9 cellular contexts compared by ENCODE assay signal in genomic region chr1:211735208-211736170, GRCh38.
DNase-seq lines count a peak whose midpoint lies in the region; ATAC-seq and TF ChIP-seq lines count a peak whose summit lies in the region.
"Had no signal": no experiment of that assay in that cellular context is flagged by ENCODE, and none has a peak within 500 bp of the region (broad histone marks: within the 10 kb centered on the region; RNA-seq: fewer than 3 reads in every experiment).

No MANE protein-coding gene starts in this region.

- no peaks in the 10 kb centered on the region for H3K9me3 ChIP-seq in AG04450 (ENCODE audit: control insufficient read depth, insufficient read depth, low read length)
- no peaks in the 10 kb centered on the region for H3K9me3 ChIP-seq in mesenchymal stem cell (ENCODE audit: control insufficient read depth, low read length)

- peak overlapping the region; percentile 49 for H2BK15ac ChIP-seq in mesenchymal stem cell (ENCODE audit: low read depth, poor library complexity, severe bottlenecking)

- TF ChIP-seq EP300 in Ishikawa (IDR thresholded peaks at IDR 0.05; ENCODE audit: borderline replicate concordance): peak; percentile 62; the same call in 1 of the 2 replicates

- H3K27me3 ChIP-seq in AG04450 (ENCODE audit: control insufficient read depth, insufficient read depth, low read length): no peaks in the 10 kb centered on the region
- peaks cover 0 to 66% of the 10 kb centered on the region in 2 experiments for H3K27me3 ChIP-seq in mesenchymal stem cell (ENCODE audit: control insufficient read depth in 1 of 2, insufficient read depth in 1 of 2, low read length in 2 of 2)

- H3K4ac ChIP-seq in mesenchymal stem cell (ENCODE audit: low read depth in 1 of 2, low read length in 2 of 2): no peak overlapping the region

- peak; percentile 16; the same call in 1 of the 2 replicates for TF ChIP-seq RAD21 in Ishikawa (IDR thresholded peaks at IDR 0.05; ENCODE audit: low read depth)

- no peak overlapping the region for H3K14ac ChIP-seq in mesenchymal stem cell (ENCODE audit: low read length in 2 of 2)

- no peak overlapping the region for H2AFZ ChIP-seq in mesenchymal stem cell (ENCODE audit: low read depth, low read length)

- POLR2A ChIA-PET in AG04450 (lab: Yijun Ruan, JAX): no interaction called here

- no peak overlapping the region for H3K27ac ChIP-seq in AG04450 (ENCODE audit: low read depth, low read length)
- no peak overlapping the region for H3K27ac ChIP-seq in mesenchymal stem cell (ENCODE audit: low read length, poor library complexity, severe bottlenecking)
- H3K27ac ChIP-seq: SK-N-MC had no signal

- CTCF ChIA-PET in AG04450 (lab: Charles Lee): interaction anchor here (1.2 to 2.4 kb wide), 3 partner anchors 37 to 300 kb away, joined by 3 to 8 read pairs (median 3); partner anchors contain the start of genes DTL and INTS7

- no peaks in the 10 kb centered on the region for H3K79me1 ChIP-seq in mesenchymal stem cell (replicated peaks; ENCODE audit: low read length, poor library complexity, severe bottlenecking)

- no peak overlapping the region for H3K4me3 Mint-ChIP-seq in stimulated activated effector memory CD8-positive, alpha-beta T cell treated with anti-CD3 and anti-CD28 coated beads, Interleukin-12 subunit alpha, Interleukin-12 subunit beta, amount 100 ng/mL, for 72 hours
- no peak overlapping the region for H3K4me3 Mint-ChIP-seq in activated naive CD8-positive, alpha-beta T cell treated with anti-CD3 and anti-CD28 coated beads, Interleukin-2, amount 50 U/mL, for 24 hours

- H3K36me3 Mint-ChIP-seq in stimulated activated effector memory CD8-positive, alpha-beta T cell treated with anti-CD3 and anti-CD28 coated beads, Interleukin-12 subunit alpha, Interleukin-12 subunit beta, amount 100 ng/mL, for 72 hours: no peaks in the 10 kb centered on the region
- no peaks in the 10 kb centered on the region for H3K36me3 Mint-ChIP-seq in activated naive CD8-positive, alpha-beta T cell treated with anti-CD3 and anti-CD28 coated beads, Interleukin-2, amount 50 U/mL, for 24 hours (ENCODE audit: low read depth)

- TF ChIP-seq CTCF in AG04450 (IDR thresholded peaks at IDR 0.05; ENCODE audit: low read depth, low read length) (no peak), GM20000 (IDR thresholded peaks at IDR 0.05; ENCODE audit: extremely low read depth, missing control alignments) (no peak)

- H4K91ac ChIP-seq in mesenchymal stem cell (ENCODE audit: low read length): no peak overlapping the region

- WGBS in mesenchymal stem cell: 39% methylated on average over 21 of the region's 22 CpGs

- no peak for ATAC-seq in stimulated activated effector memory CD8-positive, alpha-beta T cell treated with anti-CD3 and anti-CD28 coated beads, Interleukin-12 subunit alpha, Interleukin-12 subunit beta, amount 100 ng/mL, for 72 hours
- ATAC-seq in activated naive CD8-positive, alpha-beta T cell treated with anti-CD3 and anti-CD28 coated beads, Interleukin-2, amount 50 U/mL, for 24 hours: no peak
- ATAC-seq in GM19351 (IDR thresholded peaks at IDR 0.05; ENCODE audit: unreplicated experiment): no peak

- no peak overlapping the region for H2BK120ac ChIP-seq in mesenchymal stem cell (ENCODE audit: low read depth, low read length)

- H2BK12ac ChIP-seq in mesenchymal stem cell (ENCODE audit: low read length in 2 of 2): peak overlapping the region in 1 of 2 experiments; percentile 86

- peaks cover 26% of the 10 kb centered on the region for H3K4me1 Mint-ChIP-seq in stimulated activated effector memory CD8-positive, alpha-beta T cell treated with anti-CD3 and anti-CD28 coated beads, Interleukin-12 subunit alpha, Interleukin-12 subunit beta, amount 100 ng/mL, for 72 hours
- peaks cover 34% of the 10 kb centered on the region for H3K4me1 Mint-ChIP-seq in activated naive CD8-positive, alpha-beta T cell treated with anti-CD3 and anti-CD28 coated beads, Interleukin-2, amount 50 U/mL, for 24 hours

- no peak overlapping the region for H2BK5ac ChIP-seq in mesenchymal stem cell (ENCODE audit: low read depth, low read length, poor library complexity, severe bottlenecking)

- H3K23ac ChIP-seq in mesenchymal stem cell (ENCODE audit: low read length in 2 of 2): no peak overlapping the region

- H3K4me1 ChIP-seq in mesenchymal stem cell (ENCODE audit: control insufficient read depth, insufficient read depth, low read depth, low read length): peaks cover 18% of the 10 kb centered on the region

- H2AK5ac ChIP-seq in mesenchymal stem cell (ENCODE audit: low read length, severe bottlenecking): peak overlapping the region; percentile 74

- peak overlapping the region; percentile 23 to 49 for H3K18ac ChIP-seq in mesenchymal stem cell (ENCODE audit: low read depth in 1 of 2, low read length in 2 of 2)

- H4K8ac ChIP-seq in mesenchymal stem cell (ENCODE audit: low read length): peak overlapping the region; percentile 27

- H3K9me3 Mint-ChIP-seq in stimulated activated effector memory CD8-positive, alpha-beta T cell treated with anti-CD3 and anti-CD28 coated beads, Interleukin-12 subunit alpha, Interleukin-12 subunit beta, amount 100 ng/mL, for 72 hours: no peaks in the 10 kb centered on the region
- no peaks in the 10 kb centered on the region for H3K9me3 Mint-ChIP-seq in activated naive CD8-positive, alpha-beta T cell treated with anti-CD3 and anti-CD28 coated beads, Interleukin-2, amount 50 U/mL, for 24 hours

- no peak overlapping the region for H3K4me3 ChIP-seq in AG04450 (ENCODE audit: low read depth, low read length)
- H3K4me3 ChIP-seq in mesenchymal stem cell (ENCODE audit: insufficient read depth in 1 of 2, low read depth in 1 of 2, low read length in 2 of 2): peak overlapping the region; percentile 8 to 24
- H3K4me3 ChIP-seq: SK-N-MC had no signal

- H3K9ac ChIP-seq in mesenchymal stem cell (ENCODE audit: low read length): no peak overlapping the region

- H3K36me3 ChIP-seq in mesenchymal stem cell (ENCODE audit: control insufficient read depth in 1 of 2, insufficient read depth in 2 of 2, low read depth in 1 of 2, low read length in 2 of 2): no peaks in the 10 kb centered on the region

- DNase-seq in AG04450 (ENCODE audit: low read depth, low spot score): peak; percentile 16
- peak; percentile 2 for DNase-seq in brain pericyte (ENCODE audit: low read depth, low spot score)
- peak; percentile 94 for DNase-seq in mesenchymal stem cell
- DNase-seq in stimulated activated effector memory CD8-positive, alpha-beta T cell treated with anti-CD3 and anti-CD28 coated beads, Interleukin-12 subunit alpha, Interleukin-12 subunit beta, amount 100 ng/mL, for 72 hours (ENCODE audit: low spot score in 2 of 2): no peak
- no peak for DNase-seq in activated naive CD8-positive, alpha-beta T cell treated with anti-CD3 and anti-CD28 coated beads, Interleukin-2, amount 50 U/mL, for 24 hours
- DNase-seq in GM20000 (ENCODE audit: low spot score): no peak

- H3K27me3 Mint-ChIP-seq in activated naive CD8-positive, alpha-beta T cell treated with anti-CD3 and anti-CD28 coated beads, Interleukin-2, amount 50 U/mL, for 24 hours: no peaks in the 10 kb centered on the region

- H3K27ac Mint-ChIP-seq in stimulated activated effector memory CD8-positive, alpha-beta T cell treated with anti-CD3 and anti-CD28 coated beads, Interleukin-12 subunit alpha, Interleukin-12 subunit beta, amount 100 ng/mL, for 72 hours: no peak overlapping the region
- no peak overlapping the region for H3K27ac Mint-ChIP-seq in activated naive CD8-positive, alpha-beta T cell treated with anti-CD3 and anti-CD28 coated beads, Interleukin-2, amount 50 U/mL, for 24 hours

- peak overlapping the region; percentile 1 for H3K4me2 ChIP-seq in mesenchymal stem cell (ENCODE audit: low read length, poor library complexity, severe bottlenecking)

TF ChIP-seq in Ishikawa, 13 proteins besides CTCF, POLR2A, EP300 and RAD21 (continues in another document):
- TF ChIP-seq EGR1 (IDR thresholded peaks at IDR 0.05): no peak
- peak; percentile 84 for TF ChIP-seq NFIC (IDR thresholded peaks at IDR 0.05)
- no peak for TF ChIP-seq YY1 (IDR thresholded peaks at IDR 0.05; ENCODE audit: low read depth)
- no peak for TF ChIP-seq USF1 (IDR thresholded peaks at IDR 0.05)
- peak; percentile 58; the same call in 1 of the 2 replicates for TF ChIP-seq TEAD4 (IDR thresholded peaks at IDR 0.05)
- TF ChIP-seq CREB1 (IDR thresholded peaks at IDR 0.05; ENCODE audit: low read depth): no peak
- no peak; the same call in 1 of the 2 replicates for TF ChIP-seq TAF1 (IDR thresholded peaks at IDR 0.05; ENCODE audit: low read depth)
- no peak for TF ChIP-seq REST (IDR thresholded peaks at IDR 0.05; ENCODE audit: low read depth)
- TF ChIP-seq ZBTB7A (IDR thresholded peaks at IDR 0.05; ENCODE audit: low read depth): 0 out of 2 replicates have a peak, but pooled peaks have one; percentile 40

Comparison
In these comparisons a context has a peak if more than half of its experiments do, and no peak if none do; other contexts are left out.
1. DNase-seq: peak in AG04450 (single experiment), brain pericyte (single experiment) and mesenchymal stem cell (single experiment); none in stimulated activated effector memory CD8-positive, alpha-beta T cell treated with anti-CD3 and anti-CD28 coated beads, Interleukin-12 subunit alpha, Interleukin-12 subunit beta, amount 100 ng/mL, for 72 hours (0 of 2), activated naive CD8-positive, alpha-beta T cell treated with anti-CD3 and anti-CD28 coated beads, Interleukin-2, amount 50 U/mL, for 24 hours (single experiment) and GM20000 (single experiment).